22 cellular contexts compared by ENCODE assay signal in genomic region chr14:50594577-50595316, GRCh38.
"Had no signal": no experiment of that assay in that cellular context is flagged by ENCODE, and none has a peak within 500 bp of the region (broad histone marks: within the 10 kb centered on the region; RNA-seq: fewer than 3 reads in every experiment).

No MANE protein-coding gene starts in this region.

- H3K36me3 Mint-ChIP-seq: activated CD4-positive, alpha-beta memory T cell treated with anti-CD3 and anti-CD28 coated beads for 36 hours; activated naive CD4-positive, alpha-beta T cell treated with anti-CD3 and anti-CD28 coated beads, Interleukin-2, amount 10 ng/mL, durations not matched to agents 7 days and 5 days; immature natural killer cell; natural killer cell treated with Interleukin-12 subunit alpha and Interleukin-12 subunit beta and Interleukin-15 and Interleukin-18, amount 100 ng/mL, for 72 hours; stimulated activated effector memory CD8-positive, alpha-beta T cell treated with anti-CD3 and anti-CD28 coated beads, Interleukin-12 subunit alpha, Interleukin-12 subunit beta, amount 100 ng/mL, for 72 hours had no signal

- DNase-seq: activated CD4-positive, alpha-beta memory T cell treated with anti-CD3 and anti-CD28 coated beads for 36 hours; activated CD4-positive, alpha-beta T cell treated with anti-CD3 and anti-CD28 coated beads for 48 hours; activated naive CD4-positive, alpha-beta T cell treated with anti-CD3 and anti-CD28 coated beads, Interleukin-2, amount 10 ng/mL, durations not matched to agents 7 days and 5 days; activated T-cell treated with anti-CD3 and anti-CD28 coated beads, Interleukin-2, amount 50 U/mL, for 48 hours; amygdala; heart right ventricle; immature natural killer cell; kidney glomerular epithelial cell; left ventricle myocardium inferior; nucleus accumbens; right cardiac atrium; stimulated activated CD4-positive, alpha-beta T cell treated with anti-CD3 and anti-CD28 coated beads, Interleukin-2, amount 100 ng/mL, for 24 hours; stomach; T-helper 17 cell had no signal

- H3K36me3 ChIP-seq: cardiac muscle cell, left ventricle myocardium inferior had no signal

- H3K9me3 Mint-ChIP-seq: activated CD4-positive, alpha-beta memory T cell treated with anti-CD3 and anti-CD28 coated beads for 36 hours; activated naive CD4-positive, alpha-beta T cell treated with anti-CD3 and anti-CD28 coated beads, Interleukin-2, amount 10 ng/mL, durations not matched to agents 7 days and 5 days; immature natural killer cell; natural killer cell treated with Interleukin-12 subunit alpha and Interleukin-12 subunit beta and Interleukin-15 and Interleukin-18, amount 100 ng/mL, for 72 hours; stimulated activated effector memory CD8-positive, alpha-beta T cell treated with anti-CD3 and anti-CD28 coated beads, Interleukin-12 subunit alpha, Interleukin-12 subunit beta, amount 100 ng/mL, for 72 hours had no signal

- H3K27ac ChIP-seq: cardiac muscle cell, heart right ventricle, left ventricle myocardium inferior, parathyroid adenoma, skin epidermis, stomach, suprapubic skin, tibial nerve had no signal

- H3K27me3 ChIP-seq: cardiac muscle cell, heart right ventricle, stomach, suprapubic skin, tibial nerve had no signal

- FAIRE-seq: endometrium had no signal

- ATAC-seq: heart right ventricle; natural killer cell treated with Interleukin-12 subunit alpha and Interleukin-12 subunit beta and Interleukin-15 and Interleukin-18, amount 100 ng/mL, for 72 hours; right cardiac atrium; stimulated activated effector memory CD8-positive, alpha-beta T cell treated with anti-CD3 and anti-CD28 coated beads, Interleukin-12 subunit alpha, Interleukin-12 subunit beta, amount 100 ng/mL, for 72 hours; T-helper 17 cell had no signal

- H3K27me3 Mint-ChIP-seq: activated CD4-positive, alpha-beta memory T cell treated with anti-CD3 and anti-CD28 coated beads for 36 hours; activated naive CD4-positive, alpha-beta T cell treated with anti-CD3 and anti-CD28 coated beads, Interleukin-2, amount 10 ng/mL, durations not matched to agents 7 days and 5 days had no signal

- H3K9me3 ChIP-seq: heart right ventricle, left ventricle myocardium inferior, stomach, suprapubic skin, tibial nerve had no signal

- H3K27ac Mint-ChIP-seq: activated CD4-positive, alpha-beta memory T cell treated with anti-CD3 and anti-CD28 coated beads for 36 hours; activated naive CD4-positive, alpha-beta T cell treated with anti-CD3 and anti-CD28 coated beads, Interleukin-2, amount 10 ng/mL, durations not matched to agents 7 days and 5 days; immature natural killer cell; natural killer cell treated with Interleukin-12 subunit alpha and Interleukin-12 subunit beta and Interleukin-15 and Interleukin-18, amount 100 ng/mL, for 72 hours; stimulated activated effector memory CD8-positive, alpha-beta T cell treated with anti-CD3 and anti-CD28 coated beads, Interleukin-12 subunit alpha, Interleukin-12 subunit beta, amount 100 ng/mL, for 72 hours; T-helper 17 cell had no signal

- H3K4me1 ChIP-seq: heart right ventricle, left ventricle myocardium inferior, parathyroid adenoma, tibial nerve had no signal

- H3K4me3 Mint-ChIP-seq: activated CD4-positive, alpha-beta memory T cell treated with anti-CD3 and anti-CD28 coated beads for 36 hours; activated naive CD4-positive, alpha-beta T cell treated with anti-CD3 and anti-CD28 coated beads, Interleukin-2, amount 10 ng/mL, durations not matched to agents 7 days and 5 days; immature natural killer cell; natural killer cell treated with Interleukin-12 subunit alpha and Interleukin-12 subunit beta and Interleukin-15 and Interleukin-18, amount 100 ng/mL, for 72 hours; stimulated activated effector memory CD8-positive, alpha-beta T cell treated with anti-CD3 and anti-CD28 coated beads, Interleukin-12 subunit alpha, Interleukin-12 subunit beta, amount 100 ng/mL, for 72 hours; T-helper 17 cell had no signal

- H3K4me1 Mint-ChIP-seq: activated naive CD4-positive, alpha-beta T cell treated with anti-CD3 and anti-CD28 coated beads, Interleukin-2, amount 10 ng/mL, durations not matched to agents 7 days and 5 days; immature natural killer cell; stimulated activated effector memory CD8-positive, alpha-beta T cell treated with anti-CD3 and anti-CD28 coated beads, Interleukin-12 subunit alpha, Interleukin-12 subunit beta, amount 100 ng/mL, for 72 hours had no signal

- H3K4me3 ChIP-seq: cardiac muscle cell, heart right ventricle, left ventricle myocardium inferior, skin epidermis, stomach, suprapubic skin, tibial nerve had no signal
